ENCODE assay signal across 8 cellular contexts in genomic region chr6:110457567-110458175, GRCh38. TPM values are rescaled to one million over a fixed set of nuclear protein-coding genes. Genes with fewer than 3 reads are reported as not detected.
DNase-seq lines count a peak whose midpoint lies in the region; ATAC-seq and TF ChIP-seq lines count a peak whose summit lies in the region.
"Not testable (repeated sequence)": the region's sequence is repeated elsewhere in the genome, so short reads cannot be mapped to it uniquely, and the experiment has no call there.

No MANE protein-coding gene starts in this region.

- CTCF ChIA-PET in HCT116 (lab: Charles Lee) = interaction anchor here (0.9 to 1.4 kb wide), 3 partner anchors 26 to 81 kb away, joined by 3 to 4 read pairs (median 4); no protein-coding TSS in a partner anchor
- CTCF ChIA-PET in activated CD8-positive, alpha-beta T cell treated with anti-CD3 and anti-CD28 coated beads for 36 hours (lab: Charles Lee) = interaction anchor here (0.8 kb wide), 1 partner anchor 419 kb away, joined by 3 read pairs; no protein-coding TSS in a partner anchor

- H3K4me1 ChIP-seq in DOHH2 (ENCODE audit: control insufficient read depth, low read length); HCT116 (ENCODE audit: control insufficient read depth in 1 of 2, insufficient read depth in 2 of 2, low read length in 2 of 2); left lung; thyroid gland: not testable (repeated sequence)

- not testable (repeated sequence) for H3K9me2 ChIP-seq in DOHH2 (replicated peaks; ENCODE audit: control insufficient read depth, low read length); HCT116 (ENCODE audit: insufficient read depth)

- H3K4me2 ChIP-seq in DOHH2 (ENCODE audit: low read length) = not testable (repeated sequence)
- H3K4me2 ChIP-seq in HCT116 (ENCODE audit: low read length) = 0 out of 2 replicates have a peak overlapping the region, but pooled peaks have one; percentile 13

- H3K27me3 Mint-ChIP-seq in activated CD8-positive, alpha-beta T cell treated with anti-CD3 and anti-CD28 coated beads for 36 hours = not testable (repeated sequence)

- not testable (repeated sequence) for H3K9me3 Mint-ChIP-seq in activated CD8-positive, alpha-beta T cell treated with anti-CD3 and anti-CD28 coated beads for 36 hours

- H3K4me3 Mint-ChIP-seq in activated CD8-positive, alpha-beta T cell treated with anti-CD3 and anti-CD28 coated beads for 36 hours = not testable (repeated sequence)

- 79 to 82% methylated on average over 8 of the region's 8 CpGs for WGBS in thyroid gland, 2 donors

- H3K27ac ChIP-seq in DOHH2 (ENCODE audit: low read depth, low read length); HCT116 (ENCODE audit: low read depth, low read length); left lung; thyroid gland: not testable (repeated sequence)

- ATAC-seq in HCT116 (peak; percentile 96), left lung (peak; percentile 42)
- not testable (repeated sequence) for ATAC-seq in activated CD8-positive, alpha-beta T cell treated with anti-CD3 and anti-CD28 coated beads for 36 hours

- peak; percentile 69 for TF ChIP-seq RAD21 in HCT116 (IDR thresholded peaks at IDR 0.05; ENCODE audit: low read depth)

- BruUV-seq in HCT116 (replicated peaks; lab: Mats Ljungman, UMichigan) = not testable (repeated sequence)

- TF ChIP-seq CTCF in DOHH2 (IDR thresholded peaks at IDR 0.05; ENCODE audit: low read depth, low read length, poor library complexity, severe bottlenecking) = peak; percentile 48
- TF ChIP-seq CTCF in HCT116 (IDR thresholded peaks at IDR 0.05 in 2 of 3, conservative IDR thresholded peaks at IDR 0.05 in 1 of 3; ENCODE audit: borderline replicate concordance in 1 of 3, insufficient read depth in 1 of 3, low read depth in 2 of 3, low read length in 2 of 3) = peak; percentile 42 to 74 (median 65); a peak in 5 of 6 replicates
- peak; percentile 46 for TF ChIP-seq CTCF in activated CD8-positive, alpha-beta T cell treated with anti-CD3 and anti-CD28 coated beads for 36 hours (IDR thresholded peaks at IDR 0.05)
- peak; percentile 71 for TF ChIP-seq CTCF in epithelial cell of proximal tubule (conservative IDR thresholded peaks at IDR 0.05; ENCODE audit: low read depth, low read length)
- TF ChIP-seq CTCF in left lung (IDR thresholded peaks at IDR 0.05) = peak in 1 of 2 donors; percentile 49
- TF ChIP-seq CTCF in thyroid gland (IDR thresholded peaks at IDR 0.05) = peak in 3 of 6 experiments; percentile 22 to 32 (median 30)

- H3K27ac Mint-ChIP-seq in activated CD8-positive, alpha-beta T cell treated with anti-CD3 and anti-CD28 coated beads for 36 hours = not testable (repeated sequence)

- RAD21 ChIA-PET in HCT116 (lab: Charles Lee; ENCODE audit: low non-redundant PET in 1 of 2, low total read pairs in 2 of 2, uncharacterized antibody in 2 of 2, unreplicated experiment in 2 of 2) = not testable (repeated sequence)

- H3K9me3 ChIP-seq in DOHH2 (ENCODE audit: control insufficient read depth, insufficient read depth, low read length); HCT116 (ENCODE audit: control insufficient read depth in 1 of 2, insufficient read depth in 1 of 2, low read depth in 1 of 2, low read length in 2 of 2); thyroid gland: not testable (repeated sequence)
- H3K9me3 ChIP-seq in left lung = peaks cover 0 to 17% of the 10 kb centered on the region in 2 donors

- H4K20me1 ChIP-seq in DOHH2 (ENCODE audit: control insufficient read depth, insufficient read depth, low read depth, low read length); HCT116 (ENCODE audit: insufficient read depth): not testable (repeated sequence)

- intact Hi-C loops in HCT116 (cut with micrococcal nuclease); activated CD8-positive, alpha-beta T cell treated with anti-CD3 and anti-CD28 coated beads for 36 hours (cut with micrococcal nuclease); left lung (cut with DNase I); thyroid gland (cut with DNase I): not testable (repeated sequence)

- DNase-seq in HCT116 (ENCODE audit: low read depth, low spot score) = peak; percentile 63
- DNase-seq in NCI-H146 (lab: John Stamatoyannopoulos, UW) = peak; percentile 14
- peak; percentile 61 for DNase-seq in RKO (ENCODE audit: low spot score)
- DNase-seq in activated CD8-positive, alpha-beta T cell treated with anti-CD3 and anti-CD28 coated beads for 36 hours = peak; percentile 44
- DNase-seq in epithelial cell of proximal tubule (ENCODE audit: low read depth) = peak; percentile 37
- not testable (repeated sequence) for DNase-seq in left lung
- DNase-seq in thyroid gland = peak; percentile 36 to 65

- not testable (repeated sequence) for TF ChIP-seq POLR2A in HCT116 (IDR thresholded peaks at IDR 0.05; ENCODE audit: borderline replicate concordance, extremely low read depth, insufficient read depth, insufficient read length); thyroid gland (IDR thresholded peaks at IDR 0.05)

- H3K79me2 ChIP-seq in DOHH2 (ENCODE audit: control insufficient read depth, low read length); HCT116 (ENCODE audit: insufficient read depth, low read length): not testable (repeated sequence)

- not testable (repeated sequence) for H3K9ac ChIP-seq in HCT116 (ENCODE audit: low read length)

- not testable (repeated sequence) for H2AFZ ChIP-seq in HCT116 (ENCODE audit: low read depth, low read length, poor library complexity, severe bottlenecking)

- not testable (repeated sequence) for H3K4me1 Mint-ChIP-seq in activated CD8-positive, alpha-beta T cell treated with anti-CD3 and anti-CD28 coated beads for 36 hours (ENCODE audit: low read depth)

- H3K4me3 ChIP-seq in DOHH2 (ENCODE audit: low read length); HCT116 (replicated peaks in 1 of 2; ENCODE audit: low read depth in 1 of 2, low read length in 2 of 2); epithelial cell of proximal tubule (ENCODE audit: low read depth, low read length); left lung; thyroid gland (replicated peaks in 1 of 3): not testable (repeated sequence)

- H3K27me3 ChIP-seq in DOHH2 (ENCODE audit: control insufficient read depth, low read length); HCT116 (ENCODE audit: insufficient read depth, low read length); left lung; thyroid gland: not testable (repeated sequence)

- not testable (repeated sequence) for H3K36me3 Mint-ChIP-seq in activated CD8-positive, alpha-beta T cell treated with anti-CD3 and anti-CD28 coated beads for 36 hours (ENCODE audit: low read depth)

- not testable (repeated sequence) for H3K36me3 ChIP-seq in DOHH2 (ENCODE audit: control insufficient read depth, low read length); HCT116 (ENCODE audit: control insufficient read depth in 1 of 2, insufficient read depth in 2 of 2, low read length in 2 of 2); left lung; thyroid gland

- POLR2A ChIA-PET in HCT116 (lab: Charles Lee); activated CD8-positive, alpha-beta T cell treated with anti-CD3 and anti-CD28 coated beads for 36 hours (lab: Charles Lee): not testable (repeated sequence)

- not testable (repeated sequence) for H3F3A ChIP-seq in DOHH2 (ENCODE audit: control insufficient read depth, insufficient read depth)

TF ChIP-seq in HCT116, 20 proteins besides CTCF, POLR2A, EP300 and RAD21:
- peak; percentile 35; the same call in 1 of the 2 replicates for TF ChIP-seq CBX3 (IDR thresholded peaks at IDR 0.05; ENCODE audit: low read depth)

RNA-seq across cellular contexts. Expression of gene SLC22A16, which starts 18.7 kb away (rescaled TPM):
- total RNA-seq in HCT116 (2021; ENCODE audit: unreplicated experiment) (not detected), epithelial cell of proximal tubule (0.14 TPM in 1 of 2 replicates, not detected in the other), left lung (1 to 10 TPM in 1 of 2 donors, under 1 TPM in 1; 0.52 to 5.4 TPM), thyroid gland (under 1 TPM in 1 of 4 donors, not detected in 3; 0.27 TPM)
- polyA plus RNA-seq in HCT116 (2012) = not detected in 2 replicates
- total RNA-seq in activated CD8-positive, alpha-beta T cell treated with anti-CD3 and anti-CD28 coated beads for 36 hours = not detected

RNA-seq across cellular contexts. Expression of gene DDO, which starts 42.3 kb away (rescaled TPM):
- total RNA-seq in HCT116 (2021; ENCODE audit: unreplicated experiment) = not detected
- 0.05 TPM in 1 of 2 replicates, not detected in the other for polyA plus RNA-seq in HCT116 (2012)
- not detected for total RNA-seq in activated CD8-positive, alpha-beta T cell treated with anti-CD3 and anti-CD28 coated beads for 36 hours
- 0.07 TPM in 1 of 2 replicates, not detected in the other for total RNA-seq in epithelial cell of proximal tubule
- 1 to 10 TPM; 2.3 to 2.4 TPM for total RNA-seq in left lung
- 1 to 10 TPM; 2.5 to 5.0 (median 2.6) TPM for total RNA-seq in thyroid gland
